9 cellular contexts compared by ENCODE assay signal in genomic region chr1:108016451-108016920, GRCh38. TPM values are rescaled to one million over a fixed set of nuclear protein-coding genes. Genes with fewer than 3 reads are reported as not detected.
DNase-seq lines count a peak whose midpoint lies in the region; ATAC-seq and TF ChIP-seq lines count a peak whose summit lies in the region.
"Had no signal": no experiment of that assay in that cellular context is flagged by ENCODE, and none has a peak within 500 bp of the region (broad histone marks: within the 10 kb centered on the region; RNA-seq: fewer than 3 reads in every experiment).

No MANE protein-coding gene starts in this region.

- POLR2A ChIA-PET in Caco-2 (lab: Charles Lee), result no interaction called here

- no peak overlapping the region for H3K27ac ChIP-seq in tibial nerve

- in situ Hi-C loops in KBM-7 (cut with MboI; ENCODE audit: low pct_unique_long_range_greater_than_20kb, low sequenced_read_pairs), result no loop called here

- CTCF ChIA-PET in Caco-2 (lab: Charles Lee), result interaction anchor here (0.6 kb wide), 1 partner anchor 16 kb away, joined by 3 read pairs; no protein-coding TSS in a partner anchor

- peak; percentile 69 to 71 for ATAC-seq in activated T-cell treated with anti-CD3 and anti-CD28 coated beads, Interleukin-2, amount 50 U/mL, for 72 hours (replicated peaks in 1 of 2)
- ATAC-seq in HG03175 (IDR thresholded peaks at IDR 0.05; ENCODE audit: unreplicated experiment), result no peak

- no peak for TF ChIP-seq POLR2A in tibial nerve (IDR thresholded peaks at IDR 0.05)

- H3K27me3 ChIP-seq in Caco-2 (replicated peaks; ENCODE audit: control insufficient read depth, insufficient read depth, low read length) (no peaks in the 10 kb centered on the region), tibial nerve (no peaks in the 10 kb centered on the region)

- no TSS peak for BruUV-seq in Caco-2 (replicated peaks; lab: Mats Ljungman, UMichigan)

- H3K9me3 Mint-ChIP-seq in Caco-2 (ENCODE audit: unreplicated experiment), result no peaks in the 10 kb centered on the region
- peaks cover 2 to 3% of the 10 kb centered on the region in 2 donors for H3K9me3 Mint-ChIP-seq in activated T-cell treated with anti-CD3 and anti-CD28 coated beads, Interleukin-2, amount 50 U/mL, for 72 hours

- no peak overlapping the region for H3K27ac Mint-ChIP-seq in Caco-2 (ENCODE audit: unreplicated experiment)
- H3K27ac Mint-ChIP-seq in activated T-cell treated with anti-CD3 and anti-CD28 coated beads, Interleukin-2, amount 50 U/mL, for 72 hours, result no peak overlapping the region

- H3K4me1 ChIP-seq in Caco-2 (peaks cover 4% of the 10 kb centered on the region; the same call in 1 of the 2 replicates), tibial nerve (no peaks in the 10 kb centered on the region)

- peaks cover 7% of the 10 kb centered on the region for H3K4me1 Mint-ChIP-seq in Caco-2 (ENCODE audit: low read depth, unreplicated experiment)
- H3K4me1 Mint-ChIP-seq in activated T-cell treated with anti-CD3 and anti-CD28 coated beads, Interleukin-2, amount 50 U/mL, for 72 hours (ENCODE audit: low read depth), result peaks cover 5% of the 10 kb centered on the region

- DNase-seq in Caco-2 (peak; percentile 2 to 32), KBM-7 (peak; percentile 98), kidney tubule cell (ENCODE audit: low spot score) (peak; percentile 96), SIG-M5 treated with dmso at 0.1 percent for 504 hours (lab: John Stamatoyannopoulos, UW; ENCODE audit: unreplicated experiment) (no peak), amniotic stem cell (lab: John Stamatoyannopoulos, UW) (no peak), tibial nerve (ENCODE audit: low spot score in 2 of 2) (no peak)
- DNase-seq in activated T-cell treated with anti-CD3 and anti-CD28 coated beads, Interleukin-2, amount 50 U/mL, for 72 hours, result peak; percentile 1 to 4
- DNase-seq: midbrain had no signal

- no peak for TF ChIP-seq EP300 in tibial nerve (IDR thresholded peaks at IDR 0.05)

- H3K27me3 Mint-ChIP-seq in Caco-2 (ENCODE audit: insufficient read depth, unreplicated experiment), result no peaks in the 10 kb centered on the region
- H3K27me3 Mint-ChIP-seq in activated T-cell treated with anti-CD3 and anti-CD28 coated beads, Interleukin-2, amount 50 U/mL, for 72 hours (ENCODE audit: low read depth), result peaks cover 7% of the 10 kb centered on the region

- TF ChIP-seq CTCF in Caco-2 (IDR thresholded peaks at IDR 0.05; ENCODE audit: insufficient read depth in 1 of 2, low read depth in 1 of 2, low read length in 1 of 2, severe bottlenecking in 1 of 2, unreplicated experiment in 1 of 2), result no peak
- TF ChIP-seq CTCF in tibial nerve (IDR thresholded peaks at IDR 0.05), result no peak

- H3K36me3 Mint-ChIP-seq in Caco-2 (ENCODE audit: insufficient read depth, unreplicated experiment), result no peaks in the 10 kb centered on the region
- H3K36me3 Mint-ChIP-seq in activated T-cell treated with anti-CD3 and anti-CD28 coated beads, Interleukin-2, amount 50 U/mL, for 72 hours (ENCODE audit: insufficient read depth in 2 of 2), result no peaks in the 10 kb centered on the region

- H3K4me3 ChIP-seq in Caco-2 (ENCODE audit: low read depth, low read length), result no peak overlapping the region
- H3K4me3 ChIP-seq in tibial nerve, result no peak overlapping the region

- H3K4me3 Mint-ChIP-seq in Caco-2 (ENCODE audit: unreplicated experiment), result no peak overlapping the region
- no peak overlapping the region for H3K4me3 Mint-ChIP-seq in activated T-cell treated with anti-CD3 and anti-CD28 coated beads, Interleukin-2, amount 50 U/mL, for 72 hours

- intact Hi-C loops in Caco-2 (cut with micrococcal nuclease; ENCODE audit: unreplicated experiment), result no loop called here

- WGBS in tibial nerve, 2 donors, result 51 to 64% methylated on average over 4 of the region's 4 CpGs

- H3K36me3 ChIP-seq in Caco-2 (ENCODE audit: control insufficient read depth, insufficient read depth, low read length) (no peaks in the 10 kb centered on the region), tibial nerve (no peaks in the 10 kb centered on the region)

- H3K9me3 ChIP-seq in Caco-2 (no peaks in the 10 kb centered on the region), tibial nerve (no peaks in the 10 kb centered on the region)

RNA-seq across cellular contexts. Expression of gene VAV3, which starts 51.5 kb away (rescaled TPM):
- 0.57 and 0.93 TPM in 2 replicates for total RNA-seq in Caco-2 (2022)
- 1 to 10 TPM; 2.5 to 2.8 TPM for total RNA-seq in activated T-cell treated with anti-CD3 and anti-CD28 coated beads, Interleukin-2, amount 50 U/mL, for 72 hours
- 10 to 100 TPM in 1 of 4 donors, 1 to 10 TPM in 3; 2.2 to 20.4 (median 4.0) TPM for total RNA-seq in tibial nerve

Comparison
In these comparisons a context has a peak if more than half of its experiments do, and no peak if none do; other contexts are left out.
1. DNase-seq: peak in Caco-2 (2 of 2), KBM-7 (single experiment), activated T-cell treated with anti-CD3 and anti-CD28 coated beads, Interleukin-2, amount 50 U/mL, for 72 hours (2 of 2) and kidney tubule cell (single experiment); none in SIG-M5 treated with dmso at 0.1 percent for 504 hours (single experiment), amniotic stem cell (single experiment) and tibial nerve (0 of 2).